In the genomic region with DNA sequence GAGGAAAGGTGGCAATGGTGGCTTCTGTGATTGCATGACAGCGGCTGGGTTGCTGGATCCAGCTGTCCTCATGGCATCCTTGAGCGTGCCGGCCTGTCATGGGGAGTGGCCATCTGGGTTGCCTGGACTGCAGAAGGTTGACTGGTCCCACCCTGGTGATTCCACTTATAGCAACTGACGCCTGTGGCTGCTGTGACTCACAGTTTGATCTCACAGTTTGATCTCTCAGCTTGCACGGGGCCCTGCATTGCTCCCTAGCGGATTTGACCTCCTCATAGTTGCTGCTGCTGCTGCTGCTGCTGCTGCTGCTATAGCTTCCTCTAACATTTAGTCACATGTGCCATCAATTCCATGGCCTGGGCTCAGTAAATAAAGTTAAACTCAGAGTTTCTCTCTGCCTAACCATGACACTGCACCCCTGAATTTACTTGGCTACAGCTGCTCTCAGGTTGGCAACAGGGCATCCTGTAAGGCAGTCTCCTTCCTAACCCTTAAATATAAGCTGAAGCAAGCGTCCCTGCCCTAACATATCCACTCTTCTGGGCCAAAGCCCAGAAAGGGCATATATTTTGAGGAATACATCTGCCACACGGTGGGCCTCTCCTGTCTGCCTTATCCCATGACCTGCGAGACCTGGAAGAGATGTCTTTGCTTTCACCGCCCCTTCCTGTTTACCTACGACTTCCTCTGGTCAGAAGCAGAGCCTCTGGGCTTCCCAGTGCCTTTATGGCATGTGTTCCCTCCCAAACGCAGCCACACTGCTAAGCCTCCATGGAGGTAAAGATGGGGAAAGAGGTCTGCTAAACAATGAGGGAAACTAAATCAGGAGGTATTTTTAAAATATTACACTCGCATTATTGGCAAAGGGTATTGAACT, we compare ENCODE assay signal across 9 cellular contexts. TPM values are rescaled to one million over a fixed set of nuclear protein-coding genes. Genes with fewer than 3 reads are reported as not detected.
DNase-seq lines count a peak whose midpoint lies in the region; ATAC-seq lines count a peak whose summit lies in the region.
"Had no signal": no experiment of that assay in that cellular context is flagged by ENCODE, and none has a peak within 500 bp of the region (broad histone marks: within the 10 kb centered on the region; RNA-seq: fewer than 3 reads in every experiment).

No MANE protein-coding gene starts in this region.

- ATAC-seq in HG02571 (IDR thresholded peaks at IDR 0.05; ENCODE audit: unreplicated experiment) (no peak), HG03354 (IDR thresholded peaks at IDR 0.05; ENCODE audit: poor library complexity, severe bottlenecking, unreplicated experiment) (no peak), HG03135 (IDR thresholded peaks at IDR 0.05; ENCODE audit: unreplicated experiment) (no peak)
- ATAC-seq: activated CD8-positive, alpha-beta memory T cell treated with anti-CD3 and anti-CD28 coated beads, Interleukin-2, amount 10 ng/mL, durations not matched to agents 7 days and 5 days had no signal

- DNase-seq in H4 (ENCODE audit: low spot score) = peak; percentile 98
- DNase-seq in RKO (ENCODE audit: low spot score) = peak; percentile 87
- DNase-seq in fibroblast of the conjunctiva (ENCODE audit: low read depth) = peak; percentile 75
- DNase-seq in skeletal muscle cell (ENCODE audit: low read depth) = peak; percentile 91
- no peak for DNase-seq in retina
- DNase-seq: activated CD8-positive, alpha-beta memory T cell treated with anti-CD3 and anti-CD28 coated beads, Interleukin-2, amount 10 ng/mL, durations not matched to agents 7 days and 5 days had no signal

- H3K4me3 ChIP-seq in skeletal muscle cell (ENCODE audit: low read depth, low read length) = no peak overlapping the region

RNA-seq across cellular contexts. Expression of a gene that starts 8.3 kb away (rescaled TPM):
- 3.6 and 8.6 TPM in 2 replicates for total RNA-seq in H4 (2014; rRNA removed; shearing (Covaris generic))

RNA-seq across cellular contexts. Expression of a gene that starts 37.8 kb away (rescaled TPM):
- 1.4 and 2.3 TPM in 2 replicates for total RNA-seq in H4 (2014; rRNA removed; shearing (Covaris generic))
